In the genomic region with DNA sequence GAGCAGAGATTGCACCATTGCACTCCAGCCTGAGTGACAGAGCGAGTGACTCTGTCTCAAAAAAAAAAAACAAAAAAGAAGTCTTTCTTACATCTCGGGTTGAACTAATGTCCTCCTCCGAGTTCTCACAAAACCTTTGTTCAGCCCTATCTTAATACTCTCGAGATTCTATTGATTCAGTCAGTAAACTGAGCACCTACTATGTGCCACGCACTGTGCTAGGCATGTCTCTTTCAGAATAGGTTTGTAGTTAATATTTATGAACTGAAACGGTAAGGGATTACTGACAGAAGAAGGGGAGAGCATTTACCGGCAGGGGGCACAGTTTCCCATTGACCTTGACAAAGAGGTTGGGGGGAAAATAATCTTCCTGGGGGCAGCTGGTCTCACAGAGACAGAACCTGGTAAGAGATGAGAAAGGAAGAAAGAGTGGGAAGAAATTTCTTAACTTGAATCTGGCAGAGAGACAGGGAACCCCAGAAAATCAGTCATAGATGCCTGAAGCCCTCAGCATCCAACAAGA, we compare ENCODE assay signal across 15 cellular contexts. TPM values are rescaled to one million over a fixed set of nuclear protein-coding genes. Genes with fewer than 3 reads are reported as not detected.
DNase-seq lines count a peak whose midpoint lies in the region; ATAC-seq and TF ChIP-seq lines count a peak whose summit lies in the region.
"Had no signal": no experiment of that assay in that cellular context is flagged by ENCODE, and none has a peak within 500 bp of the region (broad histone marks: within the 10 kb centered on the region; RNA-seq: fewer than 3 reads in every experiment).

No MANE protein-coding gene starts in this region.

- ATAC-seq in natural killer cell, result no peak
- ATAC-seq: body of pancreas, sciatic nerve had no signal

- no peak overlapping the region for H3K4me2 ChIP-seq in OCI-LY1 (ENCODE audit: low read length)

- no peaks in the 10 kb centered on the region for H3K79me2 ChIP-seq in OCI-LY1 (ENCODE audit: insufficient read depth, low read length)

- TF ChIP-seq CTCF in A673 (conservative IDR thresholded peaks at IDR 0.05; ENCODE audit: low read depth, low read length) (peak; percentile 52), GM12865 (IDR thresholded peaks at IDR 0.05; ENCODE audit: insufficient read depth, low read depth, low read length, missing control alignments) (peak; percentile 45), OCI-LY1 (IDR thresholded peaks at IDR 0.05; ENCODE audit: low read length) (peak; percentile 63), endothelial cell (IDR thresholded peaks at IDR 0.05; ENCODE audit: unreplicated experiment) (no peak), natural killer cell (IDR thresholded peaks at IDR 0.05) (no peak), esophagus muscularis mucosa (IDR thresholded peaks at IDR 0.05) (peak in 1 of 3 experiments; percentile 6)

- no peaks in the 10 kb centered on the region for H3K9me2 ChIP-seq in OCI-LY1 (ENCODE audit: low read depth, low read length)

- peaks cover 48% of the 10 kb centered on the region for H3K36me3 ChIP-seq in A673 (ENCODE audit: insufficient read depth, low read length, poor library complexity, severe bottlenecking)
- H3K36me3 ChIP-seq in OCI-LY1 (ENCODE audit: insufficient read depth, low read length), result peaks cover 28% of the 10 kb centered on the region; the same call in 1 of the 2 replicates
- H3K36me3 ChIP-seq in esophagus muscularis mucosa, result peaks cover 36 to 66% (median 64%) of the 10 kb centered on the region in 4 donors

- H3K9me3 Mint-ChIP-seq in endothelial cell (ENCODE audit: unreplicated experiment), result no peaks in the 10 kb centered on the region
- no peaks in the 10 kb centered on the region for H3K9me3 Mint-ChIP-seq in natural killer cell

- CTCF ChIA-PET in A673 (lab: Charles Lee), result no interaction called here

- DNase-seq in A673 (ENCODE audit: low spot score) (peak; percentile 18), GM12865 (ENCODE audit: low read depth) (peak; percentile 19), endothelial cell (ENCODE audit: low spot score) (no peak), natural killer cell (no peak), esophagus muscularis mucosa (ENCODE audit: extremely low spot score) (no peak), NK-92 (lab: John Stamatoyannopoulos, UW; ENCODE audit: unreplicated experiment) (no peak), dedifferentiated amniotic fluid mesenchymal stem cell (ENCODE audit: extremely low spot score) (no peak)
- DNase-seq: activated naive CD4-positive, alpha-beta T cell; body of pancreas; NCI-H1436; OCI-M1; stimulated activated CD8-positive, alpha-beta memory T cell treated with anti-CD3 and anti-CD28 coated beads, Interleukin-4, amount 100 ng/mL, for 48 hours had no signal

- H3F3A ChIP-seq in OCI-LY1 (ENCODE audit: insufficient read depth, low read length), result no peaks in the 10 kb centered on the region

- POLR2A ChIA-PET in A673 (lab: Charles Lee; ENCODE audit: low non-redundant PET), result no interaction called here

- H4K20me1 ChIP-seq in OCI-LY1 (ENCODE audit: insufficient read depth, low read length), result no peaks in the 10 kb centered on the region

- H3K27ac Mint-ChIP-seq in endothelial cell (ENCODE audit: unreplicated experiment), result no peak overlapping the region
- no peak overlapping the region for H3K27ac Mint-ChIP-seq in natural killer cell

- no peak overlapping the region for H2AFZ ChIP-seq in OCI-LY1 (ENCODE audit: low read length)

- no peak for TF ChIP-seq POLR2A in esophagus muscularis mucosa (IDR thresholded peaks at IDR 0.05; ENCODE audit: low read depth)

- peaks cover 5% of the 10 kb centered on the region for H3K4me1 Mint-ChIP-seq in endothelial cell (ENCODE audit: unreplicated experiment)
- H3K4me1 Mint-ChIP-seq in natural killer cell, result peaks cover 11 to 36% of the 10 kb centered on the region in 2 donors

- H3K9me3 ChIP-seq in A673 (ENCODE audit: low read depth, low read length, poor library complexity, severe bottlenecking), result no peaks in the 10 kb centered on the region
- no peaks in the 10 kb centered on the region for H3K9me3 ChIP-seq in OCI-LY1 (ENCODE audit: low read length)
- no peaks in the 10 kb centered on the region for H3K9me3 ChIP-seq in esophagus muscularis mucosa
- H3K9me3 ChIP-seq: body of pancreas, thoracic aorta had no signal

- H3K4me3 Mint-ChIP-seq in endothelial cell (ENCODE audit: unreplicated experiment) (peak overlapping the region; percentile 32), natural killer cell (no peak overlapping the region)

- H3K27ac ChIP-seq in A673 (ENCODE audit: low read depth, low read length, poor library complexity, severe bottlenecking) (no peak overlapping the region), OCI-LY1 (ENCODE audit: low read depth, low read length, poor library complexity, severe bottlenecking) (no peak overlapping the region), esophagus muscularis mucosa (replicated peaks in 1 of 4) (no peak overlapping the region)
- H3K27ac ChIP-seq: body of pancreas, thoracic aorta had no signal

- H3K9ac ChIP-seq in OCI-LY1 (ENCODE audit: low read length), result no peak overlapping the region

- TF ChIP-seq EP300 in esophagus muscularis mucosa (IDR thresholded peaks at IDR 0.05), result no peak

- BruUV-seq in A673 (replicated peaks; lab: Mats Ljungman, UMichigan), result no TSS peak

- intact Hi-C loops in A673 (cut with micrococcal nuclease; ENCODE audit: unreplicated experiment) (loop anchor here (5.0 to 10.0 kb wide), 3 partner anchors 51 to 142 kb away; partner anchors contain the start of genes LIX1L and TXNIP), natural killer cell (cut with micrococcal nuclease) (loop anchor here (5.0 kb wide), 1 partner anchor 182 kb away; no protein-coding TSS in a partner anchor), esophagus muscularis mucosa (cut with DNase I) (no loop called here)

- H3K4me1 ChIP-seq in A673 (ENCODE audit: insufficient read depth, low read length, poor library complexity, severe bottlenecking) (peaks cover 9% of the 10 kb centered on the region), OCI-LY1 (ENCODE audit: insufficient read depth, low read length, severe bottlenecking) (peaks cover 12% of the 10 kb centered on the region), esophagus muscularis mucosa (peaks cover 13 to 24% (median 23%) of the 10 kb centered on the region in 4 donors)

- H3K36me3 Mint-ChIP-seq in endothelial cell (ENCODE audit: low read depth, unreplicated experiment), result peaks cover 42% of the 10 kb centered on the region
- H3K36me3 Mint-ChIP-seq in natural killer cell, result peaks cover 8% of the 10 kb centered on the region

- WGBS in esophagus muscularis mucosa, result 84% methylated on average over 7 of the region's 7 CpGs

- H3K27me3 Mint-ChIP-seq in endothelial cell (ENCODE audit: unreplicated experiment) (peaks cover 8% of the 10 kb centered on the region), natural killer cell (ENCODE audit: low read depth in 2 of 2) (no peaks in the 10 kb centered on the region)

- H3K27me3 ChIP-seq in A673 (replicated peaks; ENCODE audit: insufficient read depth, low read depth, low read length, poor library complexity) (no peaks in the 10 kb centered on the region), OCI-LY1 (ENCODE audit: insufficient read depth, low read length) (no peaks in the 10 kb centered on the region), esophagus muscularis mucosa (no peaks in the 10 kb centered on the region)
- H3K27me3 ChIP-seq: body of pancreas had no signal

- H3K4me3 ChIP-seq in A673 (ENCODE audit: low read depth, low read length, poor library complexity, severe bottlenecking) (no peak overlapping the region), GM12865 (ENCODE audit: low read depth, low read length) (no peak overlapping the region), OCI-LY1 (ENCODE audit: low read depth, low read length, poor library complexity, severe bottlenecking) (no peak overlapping the region), esophagus muscularis mucosa (no peak overlapping the region)
- H3K4me3 ChIP-seq: body of pancreas, thoracic aorta had no signal

RNA-seq across cellular contexts. Expression of gene PIAS3, which starts 3.4 kb away (rescaled TPM):
- total RNA-seq in A673 (2021) (41.8 and 47.0 TPM in 2 replicates), endothelial cell (ENCODE audit: unreplicated experiment) (38.8 TPM), natural killer cell (10 to 100 TPM; 40.1 to 53.3 (median 51.0) TPM), esophagus muscularis mucosa (10 to 100 TPM; 11.9 to 25.3 (median 22.9) TPM)

RNA-seq across cellular contexts. Expression of gene NUDT17, which starts 10.1 kb away (rescaled TPM):
- total RNA-seq in A673 (2021) (3.4 and 6.6 TPM in 2 replicates), endothelial cell (ENCODE audit: unreplicated experiment) (3.8 TPM), natural killer cell (1 to 10 TPM; 3.3 to 4.9 (median 3.4) TPM), esophagus muscularis mucosa (1 to 10 TPM; 1.2 to 3.6 (median 1.6) TPM)

RNA-seq across cellular contexts. Expression of gene ANKRD35, which starts 30.2 kb away (rescaled TPM):
- total RNA-seq in A673 (2021) (not detected in 2 replicates), endothelial cell (ENCODE audit: unreplicated experiment) (not detected), natural killer cell (under 1 TPM; 0.14 to 0.23 (median 0.23) TPM), esophagus muscularis mucosa (10 to 100 TPM in 2 of 4 donors, 1 to 10 TPM in 2; 4.0 to 11.1 (median 8.4) TPM)

RNA-seq across cellular contexts. Expression of gene POLR3C, which starts 31.5 kb away (rescaled TPM):
- total RNA-seq in A673 (2021) (49.6 and 50.3 TPM in 2 replicates), endothelial cell (ENCODE audit: unreplicated experiment) (28.4 TPM), natural killer cell (10 to 100 TPM; 26.4 to 37.2 (median 27.5) TPM), esophagus muscularis mucosa (10 to 100 TPM; 22.3 to 34.1 (median 27.8) TPM)

RNA-seq across cellular contexts. Expression of gene RNF115, which starts 31.6 kb away (rescaled TPM):
- total RNA-seq in A673 (2021) (15.3 and 18.0 TPM in 2 replicates), endothelial cell (ENCODE audit: unreplicated experiment) (13.1 TPM), natural killer cell (10 to 100 TPM; 26.7 to 31.8 (median 30.8) TPM), esophagus muscularis mucosa (10 to 100 TPM; 37.8 to 46.3 (median 40.3) TPM)

Comparison
In these comparisons a context has a peak if more than half of its experiments do, and no peak if none do; other contexts are left out.
1. DNase-seq: peak in A673 (single experiment) and GM12865 (single experiment); none in endothelial cell (single experiment), natural killer cell (single experiment), esophagus muscularis mucosa (single experiment), NK-92 (single experiment) and dedifferentiated amniotic fluid mesenchymal stem cell (single experiment).
2. CTCF ChIP-seq: peak in A673 (single experiment), GM12865 (single experiment) and OCI-LY1 (single experiment); none in endothelial cell (single experiment) and natural killer cell (single experiment).